1 cellular context compared by ENCODE assay signal in the genomic region with DNA sequence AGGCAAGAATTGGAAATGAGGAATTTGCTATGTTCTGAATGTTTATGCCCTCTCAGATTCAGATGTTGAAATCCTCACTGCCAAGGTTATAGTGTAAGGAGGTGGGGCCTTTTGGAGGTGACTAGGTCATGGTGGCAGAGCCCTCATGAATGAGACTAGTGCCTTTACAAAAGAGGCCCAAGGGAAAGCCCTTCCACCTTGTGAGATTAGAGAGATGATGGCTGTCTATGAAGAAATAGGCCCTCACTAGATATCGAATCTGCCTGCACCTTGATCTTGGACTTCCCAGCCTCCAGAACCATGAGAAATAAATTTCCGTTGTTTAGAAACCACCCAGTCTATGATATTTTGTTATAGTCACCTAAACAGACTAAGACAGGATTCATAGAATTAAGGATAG.
TF ChIP-seq lines count a peak whose summit lies in the region.

No MANE protein-coding gene starts in this region.

TF ChIP-seq in HepG2, 621 proteins besides CTCF, POLR2A, EP300 and RAD21:
- TF ChIP-seq ZNF564 (CRISPR knock-in tag; IDR thresholded peaks at IDR 0.05) = peak; percentile 92; the same call in 1 of the 2 replicates
- TF ChIP-seq DNMT1 (CRISPR knock-in tag; IDR thresholded peaks at IDR 0.05) = no peak
TF ChIP-seq in HepG2: peak in this region for 1.
